ENCODE assay signal across 8 cellular contexts in genomic region chr22:29553391-29554224, GRCh38. TPM values are rescaled to one million over a fixed set of nuclear protein-coding genes. Genes with fewer than 3 reads are reported as not detected.
A peak's percentile ranks its signal among the peaks of the same experiment; 100 is the strongest.
DNase-seq lines count a peak whose midpoint lies in the region; FAIRE-seq and TF ChIP-seq lines count a peak whose summit lies in the region.

Gene THOC5, minus strand, starts transcription at chr22:29553757. Its CDS starts 4,610 bp downstream, at chr22:29549147.

- peak within 1 kb of the TSS; percentile 94 to 98 (median 95) for H3K27ac Mint-ChIP-seq in H9
- H3K27ac Mint-ChIP-seq in nephron = peak within 1 kb of the TSS; percentile 90 to 95 (median 93)
- H3K27ac Mint-ChIP-seq in stimulated activated naive CD8-positive, alpha-beta T cell treated with anti-CD3 and anti-CD28 coated beads, Interleukin-15, Interleukin-2, amounts not matched to agents 100 ng/mL and 50 ng/mL, for 24 hours = peak within 1 kb of the TSS; percentile 98

- H4K20me1 ChIP-seq in H9 (ENCODE audit: control insufficient read depth, insufficient read depth, insufficient read length) = no peaks in the 10 kb centered on the region

- H2BK12ac ChIP-seq in H9 (ENCODE audit: insufficient read length, low read depth, low read length) = no peak within 1 kb of the TSS

- no peaks in the 10 kb centered on the region; the same call in 1 of the 2 replicates for H3K27me3 Mint-ChIP-seq in H9 (ENCODE audit: low read depth)
- no peaks in the 10 kb centered on the region for H3K27me3 Mint-ChIP-seq in nephron (ENCODE audit: low read depth)
- H3K27me3 Mint-ChIP-seq in stimulated activated naive CD8-positive, alpha-beta T cell treated with anti-CD3 and anti-CD28 coated beads, Interleukin-15, Interleukin-2, amounts not matched to agents 100 ng/mL and 50 ng/mL, for 24 hours = no peaks in the 10 kb centered on the region

- TF ChIP-seq CTCF in H9 (conservative IDR thresholded peaks at IDR 0.05) = peak; percentile 60
- peak; percentile 67 for TF ChIP-seq CTCF in fibroblast of pulmonary artery (IDR thresholded peaks at IDR 0.05; ENCODE audit: low read length, missing control alignments)
- TF ChIP-seq CTCF in nephron (IDR thresholded peaks at IDR 0.05; ENCODE audit: unreplicated experiment in 3 of 3) = peak; percentile 57 to 61 (median 59)

- H3K27me3 ChIP-seq in H9 (ENCODE audit: insufficient read depth, low read length) = no peaks in the 10 kb centered on the region

- H3K9ac ChIP-seq in H9 (ENCODE audit: extremely low read depth, insufficient read length, low read length) = peak within 1 kb of the TSS; percentile 83

- H4K8ac ChIP-seq in H9 (replicated peaks; ENCODE audit: insufficient read length, low read depth, low read length) = no peak within 1 kb of the TSS

- no peak within 1 kb of the TSS for H2BK120ac ChIP-seq in H9 (ENCODE audit: low read depth, low read length, poor library complexity, severe bottlenecking)

- no peak within 1 kb of the TSS; the same call in 1 of the 2 replicates for H3K4ac ChIP-seq in H9 (ENCODE audit: low read depth, low read length)

- H3K4me3 Mint-ChIP-seq in H9 (peak within 1 kb of the TSS; percentile 90 to 97), nephron (peak within 1 kb of the TSS; percentile 82 to 95 (median 88))
- H3K4me3 Mint-ChIP-seq in stimulated activated naive CD8-positive, alpha-beta T cell treated with anti-CD3 and anti-CD28 coated beads, Interleukin-15, Interleukin-2, amounts not matched to agents 100 ng/mL and 50 ng/mL, for 24 hours = peak within 1 kb of the TSS; percentile 96

- H3K27ac ChIP-seq in H9 (ENCODE audit: insufficient read length, low read depth, low read length) = peak within 1 kb of the TSS; percentile 2

- H3K4me3 ChIP-seq in fibroblast of pulmonary artery (replicated peaks; ENCODE audit: low read depth, low read length) = peak within 1 kb of the TSS; percentile 67

- peak within 1 kb of the TSS; percentile 75 for H3K4me2 ChIP-seq in H9 (ENCODE audit: insufficient read depth, insufficient read length, low read length)

- DNase-seq in H9 = peak; percentile 96
- peak; percentile 94 for DNase-seq in M059J (ENCODE audit: low read depth)
- DNase-seq in SHP77 (lab: John Stamatoyannopoulos, UW) = peak; percentile 95 to 97
- DNase-seq in activated effector memory CD4-positive, alpha-beta T cell treated with Interleukin-2 at 50 U/mL for 16 hours = peak; percentile 85
- DNase-seq in fibroblast of pulmonary artery (ENCODE audit: low read depth) = peak; percentile 96

- no peak within 1 kb of the TSS for H3T11ph ChIP-seq in H9 (ENCODE audit: low read length)

- H3K4me1 Mint-ChIP-seq in H9 = peaks cover 3 to 7% of the 10 kb centered on the region in 2 experiments; a peak in 3 of 4 replicates
- peaks cover 11% of the 10 kb centered on the region for H3K4me1 Mint-ChIP-seq in nephron
- peaks cover 17% of the 10 kb centered on the region for H3K4me1 Mint-ChIP-seq in stimulated activated naive CD8-positive, alpha-beta T cell treated with anti-CD3 and anti-CD28 coated beads, Interleukin-15, Interleukin-2, amounts not matched to agents 100 ng/mL and 50 ng/mL, for 24 hours (ENCODE audit: low read depth)

- WGBS in H9 (ENCODE audit: extremely low coverage, insufficient read length, low lambda C conversion rate) = no CpG with 5 or more reads among the region's 43 CpGs

- H2AFZ ChIP-seq in H9 (ENCODE audit: low read length) = no peak within 1 kb of the TSS

- no peak within 1 kb of the TSS for H2AK5ac ChIP-seq in H9 (ENCODE audit: insufficient read length, low read length)

- no peak within 1 kb of the TSS for H2BK5ac ChIP-seq in H9 (ENCODE audit: insufficient read length, low read length)

- H3K23ac ChIP-seq in H9 (ENCODE audit: insufficient read length, low read depth, low read length) = no peak within 1 kb of the TSS

- no peak within 1 kb of the TSS for H2BK20ac ChIP-seq in H9 (ENCODE audit: low read depth, low read length, poor library complexity, severe bottlenecking)

- H3K9me3 Mint-ChIP-seq in H9 (peaks cover 8 to 10% of the 10 kb centered on the region in 2 experiments; a peak in 4 of 5 replicates), nephron (no peaks in the 10 kb centered on the region)
- no peaks in the 10 kb centered on the region for H3K9me3 Mint-ChIP-seq in stimulated activated naive CD8-positive, alpha-beta T cell treated with anti-CD3 and anti-CD28 coated beads, Interleukin-15, Interleukin-2, amounts not matched to agents 100 ng/mL and 50 ng/mL, for 24 hours

- no peak within 1 kb of the TSS for H4K91ac ChIP-seq in H9 (ENCODE audit: insufficient read length, low read depth, low read length)

- no peaks in the 10 kb centered on the region for H3K79me1 ChIP-seq in H9 (ENCODE audit: insufficient read depth, low read depth, low read length, poor library complexity, severe bottlenecking)

- H3K14ac ChIP-seq in H9 (ENCODE audit: insufficient read depth, low read length) = no peak within 1 kb of the TSS

- H3K36me3 Mint-ChIP-seq in H9 (ENCODE audit: insufficient read depth in 1 of 3, low read depth in 3 of 3) = peaks cover 48 to 79% (median 76%) of the 10 kb centered on the region in 3 experiments
- H3K36me3 Mint-ChIP-seq in nephron (ENCODE audit: low read depth) = peaks cover 54% of the 10 kb centered on the region
- H3K36me3 Mint-ChIP-seq in stimulated activated naive CD8-positive, alpha-beta T cell treated with anti-CD3 and anti-CD28 coated beads, Interleukin-15, Interleukin-2, amounts not matched to agents 100 ng/mL and 50 ng/mL, for 24 hours (ENCODE audit: low read depth) = peaks cover 32% of the 10 kb centered on the region

- no peak within 1 kb of the TSS for H4K5ac ChIP-seq in H9 (ENCODE audit: insufficient read length, low read depth, low read length)

- peak within 1 kb of the TSS; percentile 2 for H3K18ac ChIP-seq in H9 (ENCODE audit: insufficient read length, low read depth, low read length)

- H3K56ac ChIP-seq in H9 (ENCODE audit: insufficient read length, low read depth, low read length) = no peak within 1 kb of the TSS

- peak; percentile 97 for FAIRE-seq in G401.6 (lab: Jason Lieb, UNC)

- H2BK15ac ChIP-seq in H9 (ENCODE audit: low read depth, low read length) = no peak within 1 kb of the TSS

- H3K4me1 ChIP-seq in H9 (ENCODE audit: insufficient read depth, low read length) = no peaks in the 10 kb centered on the region

- no peaks in the 10 kb centered on the region; the same call in 1 of the 2 replicates for H3K79me2 ChIP-seq in H9 (ENCODE audit: insufficient read depth, low read length)

- H3K9me3 ChIP-seq in H9 (ENCODE audit: control insufficient read depth, low read depth, low read length) = no peaks in the 10 kb centered on the region

- no peaks in the 10 kb centered on the region for H3K23me2 ChIP-seq in H9 (ENCODE audit: insufficient read length, low read depth, low read length, poor library complexity, severe bottlenecking)

RNA-seq across cellular contexts. Expression of gene THOC5, which starts in this region (rescaled TPM):
- total RNA-seq in H9 (2021) = 68.2 and 71.8 TPM in 2 replicates
- total RNA-seq in M059J (2014; rRNA removed; shearing (Covaris generic)) = 22.3 and 30.5 TPM in 2 replicates

Comparison
In these comparisons a context has a peak if more than half of its experiments do, and no peak if none do; other contexts are left out.
1. Peak in every context shown above with its lines: DNase-seq, H3K4me3 ChIP-seq and H3K27ac ChIP-seq.